In genomic region chr4:104128850-104129213, GRCh38 we compare ENCODE assay signal across 1 cellular context.
TF ChIP-seq lines count a peak whose summit lies in the region.

No MANE protein-coding gene starts in this region.

TF ChIP-seq in HepG2, 621 proteins besides CTCF, POLR2A, EP300 and RAD21 (continued from another document and continues in another):
- TF ChIP-seq ZNF609 (CRISPR knock-in tag; IDR thresholded peaks at IDR 0.05; ENCODE audit: borderline replicate concordance) (peak; percentile 13; the same call in 1 of the 2 replicates), ATF2 (CRISPR knock-in tag; IDR thresholded peaks at IDR 0.05) (peak; percentile 55; the same call in 1 of the 2 replicates), ZNF547 (CRISPR knock-in tag; IDR thresholded peaks at IDR 0.05) (no peak), ZNF800 (CRISPR knock-in tag; IDR thresholded peaks at IDR 0.05) (no peak), ZBTB4 (CRISPR knock-in tag; IDR thresholded peaks at IDR 0.05; ENCODE audit: borderline replicate concordance) (no peak), ZNF30 (CRISPR knock-in tag; IDR thresholded peaks at IDR 0.05) (no peak), ZNF614 (CRISPR knock-in tag; IDR thresholded peaks at IDR 0.05; ENCODE audit: borderline replicate concordance) (0 out of 2 replicates have a peak, but pooled peaks have one; percentile 19), DNMT3B (CRISPR knock-in tag; conservative IDR thresholded peaks at IDR 0.05) (no peak), THAP7 (CRISPR knock-in tag; IDR thresholded peaks at IDR 0.05) (no peak), MED1 (CRISPR knock-in tag; IDR thresholded peaks at IDR 0.05) (peak; percentile 45; the same call in 1 of the 2 replicates), SCMH1 (CRISPR knock-in tag; IDR thresholded peaks at IDR 0.05; ENCODE audit: borderline replicate concordance) (no peak), NR2C2 (CRISPR knock-in tag; IDR thresholded peaks at IDR 0.05; ENCODE audit: borderline replicate concordance) (no peak), NFYC (CRISPR knock-in tag; IDR thresholded peaks at IDR 0.05) (no peak), HDAC1 (CRISPR knock-in tag; IDR thresholded peaks at IDR 0.05) (no peak), ZNF431 (CRISPR knock-in tag; IDR thresholded peaks at IDR 0.05; ENCODE audit: borderline replicate concordance, low read depth) (no peak), ISL2 (CRISPR knock-in tag; IDR thresholded peaks at IDR 0.05) (peak; percentile 72), BCL6 (CRISPR knock-in tag; IDR thresholded peaks at IDR 0.05) (peak; percentile 31; the same call in 1 of the 2 replicates), ZNF256 (CRISPR knock-in tag; conservative IDR thresholded peaks at IDR 0.05) (no peak), SPEN (CRISPR knock-in tag; IDR thresholded peaks at IDR 0.05; ENCODE audit: low read depth) (no peak), ASH2L (IDR thresholded peaks at IDR 0.05; ENCODE audit: insufficient read length, low read depth, low read length) (peak; percentile 45), NR2F1 (CRISPR knock-in tag; IDR thresholded peaks at IDR 0.05) (no peak), PTBP1 (IDR thresholded peaks at IDR 0.05; ENCODE audit: low read depth, low read length, poor library complexity, severe bottlenecking) (no peak), BORCS8-MEF2B (CRISPR knock-in tag; IDR thresholded peaks at IDR 0.05) (no peak), ZNF10 (CRISPR knock-in tag; IDR thresholded peaks at IDR 0.05; ENCODE audit: borderline replicate concordance, low read depth) (no peak), ZNF629 (CRISPR knock-in tag; conservative IDR thresholded peaks at IDR 0.05) (no peak), ZNF484 (CRISPR knock-in tag; IDR thresholded peaks at IDR 0.05; ENCODE audit: borderline replicate concordance, low read depth) (no peak), KDM5B (CRISPR knock-in tag; IDR thresholded peaks at IDR 0.05; ENCODE audit: borderline replicate concordance) (no peak), TFE3 (CRISPR knock-in tag; IDR thresholded peaks at IDR 0.05) (0 out of 2 replicates have a peak, but pooled peaks have one; percentile 20), ZNF792 (CRISPR knock-in tag; IDR thresholded peaks at IDR 0.05) (peak; percentile 25; the same call in 1 of the 2 replicates), NFRKB (IDR thresholded peaks at IDR 0.05) (no peak), GATA4 (IDR thresholded peaks at IDR 0.05; ENCODE audit: borderline replicate concordance, low read depth) (no peak), NCOA5 (CRISPR knock-in tag; IDR thresholded peaks at IDR 0.05) (no peak), MLLT10 (CRISPR knock-in tag; IDR thresholded peaks at IDR 0.05) (no peak), ZNF414 (CRISPR knock-in tag; IDR thresholded peaks at IDR 0.05) (no peak), BCL3 (CRISPR knock-in tag; IDR thresholded peaks at IDR 0.05) (no peak), NFE2L2 (IDR thresholded peaks at IDR 0.05; ENCODE audit: low read length) (no peak), SOX13 (IDR thresholded peaks at IDR 0.05) (no peak), SOX13 (CRISPR knock-in tag; conservative IDR thresholded peaks at IDR 0.05 in 1 of 2, IDR thresholded peaks at IDR 0.05 in 1 of 2) (peak in 1 of 2 experiments; percentile 68; a peak in 2 of 4 replicates), ZNF644 (CRISPR knock-in tag; IDR thresholded peaks at IDR 0.05; ENCODE audit: low read depth) (0 out of 2 replicates have a peak, but pooled peaks have one; percentile 17), ZNF18 (CRISPR knock-in tag; IDR thresholded peaks at IDR 0.05; ENCODE audit: insufficient replicate concordance) (no peak), NFE2L1 (CRISPR knock-in tag; IDR thresholded peaks at IDR 0.05; ENCODE audit: borderline replicate concordance) (no peak), HNRNPUL1 (IDR thresholded peaks at IDR 0.05; ENCODE audit: low read depth, low read length) (peak; percentile 99), HNF1B (CRISPR knock-in tag; IDR thresholded peaks at IDR 0.05) (peak; percentile 93)
